Comparison of ENCODE assay signal across 10 cellular contexts in the genomic region with DNA sequence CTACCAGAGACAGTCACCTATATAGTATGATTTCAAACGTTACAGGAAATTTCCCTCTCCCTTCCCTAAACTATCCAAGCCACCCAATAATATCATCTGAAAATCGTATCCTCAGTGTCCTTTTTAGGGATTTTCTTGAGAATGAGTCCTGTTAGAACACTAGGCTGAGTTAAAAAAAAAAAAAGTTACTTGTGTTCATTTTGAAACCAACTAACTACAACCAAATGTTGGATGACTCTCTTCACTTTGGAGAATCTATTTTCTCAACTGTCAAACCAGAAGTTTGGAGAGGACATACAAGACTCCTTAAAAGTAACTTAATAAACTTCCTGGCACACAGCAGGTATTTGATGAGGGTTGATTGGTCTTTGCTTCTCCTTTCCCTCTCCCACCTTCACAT.
"Had no signal": no experiment of that assay in that cellular context is flagged by ENCODE, and none has a peak within 500 bp of the region (broad histone marks: within the 10 kb centered on the region; RNA-seq: fewer than 3 reads in every experiment).

No MANE protein-coding gene starts in this region.

- H3K4me3 Mint-ChIP-seq: HFFc6, IgD-negative memory B cell had no signal

- H3K36me3 ChIP-seq: HAP-1 had no signal

- H3K9ac ChIP-seq: GM23248 had no signal

- H3K9me3 ChIP-seq: HAP-1 had no signal

- H2AFZ ChIP-seq: GM23248 had no signal

- H3K27ac ChIP-seq: GM23248, HL-60 had no signal

- ATAC-seq: HCT116, HepG2 had no signal

- DNase-seq: GM23248, GOT3, H7, HFFc6, KBM-7 had no signal

- H3K27ac Mint-ChIP-seq: HFFc6, IgD-negative memory B cell had no signal

- H3K4me3 ChIP-seq: GM23248, HAP-1 had no signal
